26 cellular contexts compared by ENCODE assay signal in the genomic region with DNA sequence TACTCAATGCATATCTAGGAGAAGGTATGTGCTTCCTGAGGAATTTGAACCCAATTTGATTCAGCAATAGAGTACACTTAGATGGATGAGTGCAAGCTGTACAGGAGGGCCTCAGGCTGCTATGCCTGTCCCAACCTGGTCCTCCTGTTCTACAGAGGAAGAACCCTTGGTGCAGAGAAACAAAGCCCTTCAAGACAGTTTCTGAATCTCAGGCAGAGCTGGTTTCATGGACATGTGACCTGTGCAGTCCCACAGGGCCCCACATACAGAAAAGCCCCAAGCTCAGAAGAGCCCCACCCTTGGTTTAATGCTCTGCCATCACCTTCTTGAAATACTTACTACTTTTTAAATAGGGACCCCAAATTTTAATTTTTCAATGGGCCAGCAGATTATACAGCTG. TPM values are rescaled to one million over a fixed set of nuclear protein-coding genes. Genes with fewer than 3 reads are reported as not detected.
DNase-seq lines count a peak whose midpoint lies in the region; ATAC-seq, FAIRE-seq and TF ChIP-seq lines count a peak whose summit lies in the region.
"Had no signal": no experiment of that assay in that cellular context is flagged by ENCODE, and none has a peak within 500 bp of the region (broad histone marks: within the 10 kb centered on the region; RNA-seq: fewer than 3 reads in every experiment).

No MANE protein-coding gene starts in this region.

- DNase-seq in GM18507 (ENCODE audit: extremely low spot score, insufficient read length, low read depth) (no peak), activated B cell treated with CpG ODN at 0.5 μM for 24 hours (no peak), small intestine (peak; percentile 45), mammary epithelial cell (no peak), CD1c-positive myeloid dendritic cell (ENCODE audit: extremely low spot score) (no peak)
- DNase-seq: activated CD8-positive, alpha-beta T cell treated with anti-CD3 and anti-CD28 coated beads, Interleukin-2, amount 10 ng/mL, durations not matched to agents 7 days and 5 days; activated effector memory CD4-positive, alpha-beta T cell treated with Interleukin-2 at 50 U/mL for 16 hours; activated naive CD8-positive, alpha-beta T cell treated with anti-CD3 and anti-CD28 coated beads, Interleukin-2, amount 50 U/mL, for 24 hours; activated T-cell treated with anti-CD3 and anti-CD28 coated beads for 4 hours; CD4-positive, alpha-beta memory T cell; GDM1; HCEC 1CT; KG1; mesenchymal stem cell; NCI-H1694 treated with DMSO at 0.1 percent for 48 hours; NCI-H526; RPMI8226; spleen; stimulated activated CD4-positive, alpha-beta T cell treated with anti-CD3 and anti-CD28 coated beads, Interleukin-2, amount 100 ng/mL, for 48 hours; T-helper 1 cell had no signal

- in situ Hi-C loops in mammary epithelial cell (cut with MboI; ENCODE audit: low sequenced_read_pairs in 2 of 2), result no loop called here

- peaks cover 20% of the 10 kb centered on the region for H3K36me3 Mint-ChIP-seq in activated B cell treated with CpG ODN at 0.5 μM for 24 hours (ENCODE audit: low read depth)
- H3K36me3 Mint-ChIP-seq: stimulated activated effector memory CD8-positive, alpha-beta T cell treated with anti-CD3 and anti-CD28 coated beads, Interleukin-12 subunit alpha, Interleukin-12 subunit beta, amount 100 ng/mL, for 72 hours had no signal

- H3K9me3 Mint-ChIP-seq in activated B cell treated with CpG ODN at 0.5 μM for 24 hours, result no peaks in the 10 kb centered on the region
- H3K9me3 Mint-ChIP-seq: activated naive CD8-positive, alpha-beta T cell treated with anti-CD3 and anti-CD28 coated beads, Interleukin-2, amount 50 U/mL, for 24 hours; CD4-positive, alpha-beta memory T cell; central memory CD8-positive, alpha-beta T cell; stimulated activated effector memory CD8-positive, alpha-beta T cell treated with anti-CD3 and anti-CD28 coated beads, Interleukin-12 subunit alpha, Interleukin-12 subunit beta, amount 100 ng/mL, for 72 hours had no signal

- no peak overlapping the region for H3K27ac ChIP-seq in small intestine (ENCODE audit: low read depth in 1 of 2, low read length in 1 of 2)
- no peak overlapping the region for H3K27ac ChIP-seq in mammary epithelial cell (ENCODE audit: insufficient read depth, low read depth, low read length)
- H3K27ac ChIP-seq: thoracic aorta had no signal

- H3K4me2 ChIP-seq in mammary epithelial cell (ENCODE audit: insufficient read depth, low read depth, low read length), result no peak overlapping the region

- H3K4me1 ChIP-seq in small intestine (ENCODE audit: control insufficient read depth in 2 of 2, insufficient read depth in 1 of 2, low read depth in 1 of 2, low read length in 1 of 2) (peaks cover 3% of the 10 kb centered on the region in 2 donors), mammary epithelial cell (ENCODE audit: insufficient read depth, low read length) (peaks cover 11% of the 10 kb centered on the region)

- H3K4me1 Mint-ChIP-seq in activated B cell treated with CpG ODN at 0.5 μM for 24 hours, result peaks cover 58% of the 10 kb centered on the region
- H3K4me1 Mint-ChIP-seq: central memory CD8-positive, alpha-beta T cell; stimulated activated effector memory CD8-positive, alpha-beta T cell treated with anti-CD3 and anti-CD28 coated beads, Interleukin-12 subunit alpha, Interleukin-12 subunit beta, amount 100 ng/mL, for 72 hours had no signal

- no peaks in the 10 kb centered on the region for H4K20me1 ChIP-seq in mammary epithelial cell (ENCODE audit: insufficient read depth, low read length)

- H3K27me3 ChIP-seq in small intestine (ENCODE audit: control insufficient read depth in 2 of 2, insufficient read depth in 2 of 2, low read length in 2 of 2) (no peaks in the 10 kb centered on the region), mammary epithelial cell (ENCODE audit: insufficient read depth, low read length) (no peaks in the 10 kb centered on the region)
- H3K27me3 ChIP-seq: spleen had no signal

- no TSS peak for BruUV-seq in mammary epithelial cell (replicated peaks; lab: Mats Ljungman, UMichigan)

- H3K4me3 ChIP-seq in small intestine (ENCODE audit: low read depth in 1 of 2, low read length in 2 of 2) (no peak overlapping the region), mammary epithelial cell (replicated peaks in 1 of 3; ENCODE audit: insufficient read depth in 1 of 3, low read depth in 2 of 3, low read length in 3 of 3) (no peak overlapping the region)
- H3K4me3 ChIP-seq: spleen, thoracic aorta had no signal

- peaks cover 6% of the 10 kb centered on the region for H3K27me3 Mint-ChIP-seq in activated B cell treated with CpG ODN at 0.5 μM for 24 hours
- H3K27me3 Mint-ChIP-seq: activated naive CD8-positive, alpha-beta T cell treated with anti-CD3 and anti-CD28 coated beads, Interleukin-2, amount 50 U/mL, for 24 hours; CD4-positive, alpha-beta memory T cell; central memory CD8-positive, alpha-beta T cell had no signal

- peak; percentile 56 for FAIRE-seq in GM18507 (lab: Jason Lieb, UNC)
- FAIRE-seq in small intestine (lab: Jason Lieb, UNC), result no peak
- FAIRE-seq: HTR-8/SVneo had no signal

- ATAC-seq in HG02678 (IDR thresholded peaks at IDR 0.05; ENCODE audit: unreplicated experiment) (peak; percentile 35), activated B cell treated with CpG ODN at 0.5 μM for 24 hours (ENCODE audit: low read depth) (peak; percentile 73), GM18909 (IDR thresholded peaks at IDR 0.05; ENCODE audit: poor library complexity, unreplicated experiment) (no peak)
- ATAC-seq: activated CD8-positive, alpha-beta T cell treated with anti-CD3 and anti-CD28 coated beads, Interleukin-2, amount 10 ng/mL, durations not matched to agents 7 days and 5 days; activated naive CD8-positive, alpha-beta T cell treated with anti-CD3 and anti-CD28 coated beads, Interleukin-2, amount 50 U/mL, for 24 hours; stimulated activated effector memory CD8-positive, alpha-beta T cell treated with anti-CD3 and anti-CD28 coated beads, Interleukin-12 subunit alpha, Interleukin-12 subunit beta, amount 100 ng/mL, for 72 hours had no signal

- dilution Hi-C loops in mammary epithelial cell (cut with HindIII; ENCODE audit: low sequenced_read_pairs), result no loop called here

- TF ChIP-seq CTCF in activated B cell treated with CpG ODN at 0.5 μM for 24 hours (IDR thresholded peaks at IDR 0.05) (no peak), mammary epithelial cell (conservative IDR thresholded peaks at IDR 0.05 in 1 of 2, IDR thresholded peaks at IDR 0.05 in 1 of 2; ENCODE audit: extremely low read depth in 1 of 2, insufficient read depth in 1 of 2, low read depth in 1 of 2, low read length in 2 of 2) (no peak)

- H3K27ac Mint-ChIP-seq in activated B cell treated with CpG ODN at 0.5 μM for 24 hours, result peak overlapping the region; percentile 46
- H3K27ac Mint-ChIP-seq: activated CD8-positive, alpha-beta T cell treated with anti-CD3 and anti-CD28 coated beads, Interleukin-2, amount 10 ng/mL, durations not matched to agents 7 days and 5 days; activated naive CD8-positive, alpha-beta T cell treated with anti-CD3 and anti-CD28 coated beads, Interleukin-2, amount 50 U/mL, for 24 hours; stimulated activated effector memory CD8-positive, alpha-beta T cell treated with anti-CD3 and anti-CD28 coated beads, Interleukin-12 subunit alpha, Interleukin-12 subunit beta, amount 100 ng/mL, for 72 hours had no signal

- H3K36me3 ChIP-seq in small intestine (ENCODE audit: control insufficient read depth in 2 of 2, insufficient read depth in 2 of 2, low read length in 2 of 2), result peaks cover 0 to 3% of the 10 kb centered on the region in 2 donors
- H3K36me3 ChIP-seq in mammary epithelial cell (ENCODE audit: insufficient read depth, low read length), result no peaks in the 10 kb centered on the region
- H3K36me3 ChIP-seq: thoracic aorta had no signal

- no peak overlapping the region for H2AFZ ChIP-seq in mammary epithelial cell (ENCODE audit: low read depth, low read length)

- CTCF ChIA-PET in activated B cell treated with CpG ODN at 0.5 μM for 24 hours (lab: Charles Lee), result no interaction called here
- CTCF ChIA-PET in mammary epithelial cell (lab: Charles Lee; ENCODE audit: low non-redundant PET), result no interaction called here

- no peak overlapping the region for H3K9ac ChIP-seq in mammary epithelial cell (ENCODE audit: insufficient read depth, low read length)

- H3K79me2 ChIP-seq in mammary epithelial cell (ENCODE audit: insufficient read depth, low read length), result peaks cover 4% of the 10 kb centered on the region

- intact Hi-C loops in activated B cell treated with CpG ODN at 0.5 μM for 24 hours (cut with micrococcal nuclease) (loop anchor here (1.0 kb wide), 1 partner anchor 9 kb away; no protein-coding TSS in a partner anchor), mammary epithelial cell (cut with micrococcal nuclease) (no loop called here)

- peak overlapping the region; percentile 50 for H3K4me3 Mint-ChIP-seq in activated B cell treated with CpG ODN at 0.5 μM for 24 hours
- H3K4me3 Mint-ChIP-seq: activated CD8-positive, alpha-beta T cell treated with anti-CD3 and anti-CD28 coated beads, Interleukin-2, amount 10 ng/mL, durations not matched to agents 7 days and 5 days; activated naive CD8-positive, alpha-beta T cell treated with anti-CD3 and anti-CD28 coated beads, Interleukin-2, amount 50 U/mL, for 24 hours; CD4-positive, alpha-beta memory T cell; central memory CD8-positive, alpha-beta T cell; stimulated activated effector memory CD8-positive, alpha-beta T cell treated with anti-CD3 and anti-CD28 coated beads, Interleukin-12 subunit alpha, Interleukin-12 subunit beta, amount 100 ng/mL, for 72 hours had no signal

- POLR2A ChIA-PET in activated B cell treated with CpG ODN at 0.5 μM for 24 hours (lab: Charles Lee), result interaction anchor here (0.7 to 3.5 kb wide), 4 partner anchors 12 to 504 kb away, joined by 3 to 20 read pairs (median 4); a partner anchor contains a TSS

- no peaks in the 10 kb centered on the region for H3K9me3 ChIP-seq in small intestine (ENCODE audit: control insufficient read depth, low read depth)
- H3K9me3 ChIP-seq in mammary epithelial cell (replicated peaks; ENCODE audit: insufficient read depth, low read length), result no peaks in the 10 kb centered on the region
- H3K9me3 ChIP-seq: spleen, thoracic aorta had no signal

RNA-seq across cellular contexts. Expression of a gene that starts 15.3 kb away (rescaled TPM):
- total RNA-seq in activated B cell treated with CpG ODN at 0.5 μM for 24 hours (491 and 563 TPM in 2 replicates), mammary epithelial cell (10 to 100 TPM; 49.5 to 62.5 TPM)
- polyA plus RNA-seq in small intestine (10 to 100 TPM in 2 of 3 donors, 1 to 10 TPM in 1; 4.9 to 18.8 (median 11.9) TPM), mammary epithelial cell (34.2 TPM)
- polyA minus RNA-seq in mammary epithelial cell, result 87.2 TPM
